In genomic region chr3:26962419-26963355, GRCh38 we compare ENCODE assay signal across 12 cellular contexts.
DNase-seq lines count a peak whose midpoint lies in the region; ATAC-seq, FAIRE-seq and TF ChIP-seq lines count a peak whose summit lies in the region.
"Had no signal": no experiment of that assay in that cellular context is flagged by ENCODE, and none has a peak within 500 bp of the region (broad histone marks: within the 10 kb centered on the region; RNA-seq: fewer than 3 reads in every experiment).

No MANE protein-coding gene starts in this region.

- H2AFZ ChIP-seq in K562 (ENCODE audit: low read depth, low read length): no peak overlapping the region

- H3K4me3 ChIP-seq in K562: no peak overlapping the region
- H3K4me3 ChIP-seq in pancreas: no peak overlapping the region

- no peak for DNase-seq in K562 (ENCODE audit: extremely low read depth in 1 of 4, low spot score in 3 of 4)
- no peak for DNase-seq in pancreas
- no peak for DNase-seq in activated T-cell treated with anti-CD3 and anti-CD28 coated beads, Interleukin-2, amount 50 U/mL, for 4 hours
- DNase-seq in posterior vena cava (ENCODE audit: low spot score): no peak
- no peak for DNase-seq in NCI-H2107 treated with DMSO at 0.1 percent for 48 hours (lab: John Stamatoyannopoulos, UW; ENCODE audit: unreplicated experiment)
- DNase-seq: PC-3, WERI-Rb-1 had no signal

- H3K9me1 ChIP-seq in K562 (ENCODE audit: control insufficient read depth, insufficient read depth, low read length): no peaks in the 10 kb centered on the region

- WGBS in K562 (ENCODE audit: insufficient coverage, low coverage, missing lambda C conversion rate): 0% methylated on average over 6 of the region's 6 CpGs
- 88 to 94% methylated on average over 6 of the region's 6 CpGs for WGBS in pancreas, 2 donors

- H3K4me1 ChIP-seq in K562 (replicated peaks in 1 of 2; ENCODE audit: control insufficient read depth in 2 of 2, insufficient read depth in 2 of 2, low read length in 2 of 2): no peaks in the 10 kb centered on the region
- no peaks in the 10 kb centered on the region for H3K4me1 ChIP-seq in pancreas

- H3K27ac ChIP-seq in K562 (ENCODE audit: extremely low read depth, low read depth, low read length) (no peak overlapping the region), pancreas (no peak overlapping the region)
- H3K27ac ChIP-seq: WERI-Rb-1 had no signal

- no peaks in the 10 kb centered on the region for H3K36me3 ChIP-seq in K562 (ENCODE audit: control insufficient read depth, insufficient read depth, low read length)
- no peaks in the 10 kb centered on the region for H3K36me3 ChIP-seq in pancreas
- H3K36me3 ChIP-seq: WERI-Rb-1 had no signal

- FAIRE-seq in K562 (lab: Jason Lieb, UNC) (no peak), pancreas (lab: Jason Lieb, UNC) (no peak)
- FAIRE-seq: D721Med had no signal

- no peaks in the 10 kb centered on the region for H3K36me3 Mint-ChIP-seq in activated T-cell treated with anti-CD3 and anti-CD28 coated beads, Interleukin-2, amount 50 U/mL, for 4 hours (ENCODE audit: insufficient read depth)
- H3K36me3 Mint-ChIP-seq: activated naive CD4-positive, alpha-beta T cell treated with anti-CD3 and anti-CD28 coated beads, Interleukin-2, amount 50 U/mL, for 24 hours had no signal

- no peak for TF ChIP-seq CTCF in K562 (IDR thresholded peaks at IDR 0.05 in 2 of 3, conservative IDR thresholded peaks at IDR 0.05 in 1 of 3; ENCODE audit: insufficient read depth in 2 of 3, low read depth in 1 of 3, low read length in 3 of 3)
- TF ChIP-seq CTCF in pancreas (IDR thresholded peaks at IDR 0.05): no peak

- CTCF ChIA-PET in K562 (lab: Yijun Ruan, JAX; ENCODE audit: low intra/inter-chr PET ratio): no interaction called here

- intact Hi-C loops in K562 (cut with micrococcal nuclease) (no loop called here), pancreas (cut with DNase I) (no loop called here), posterior vena cava (cut with DNase I) (no loop called here)

- POLR2A ChIA-PET in K562 (lab: Yijun Ruan, JAX): no interaction called here

- peaks cover 3% of the 10 kb centered on the region for H3K9me3 Mint-ChIP-seq in activated T-cell treated with anti-CD3 and anti-CD28 coated beads, Interleukin-2, amount 50 U/mL, for 4 hours
- H3K9me3 Mint-ChIP-seq: activated naive CD4-positive, alpha-beta T cell treated with anti-CD3 and anti-CD28 coated beads, Interleukin-2, amount 50 U/mL, for 24 hours had no signal

- in situ Hi-C loops in K562 (cut with MboI): no loop called here

- no peak for TF ChIP-seq POLR2A in K562 (conservative IDR thresholded peaks at IDR 0.05)

- BruUV-seq in K562 (replicated peaks; lab: Mats Ljungman, UMichigan): no TSS peak

- TF ChIP-seq RAD21 in K562 (CRISPR knock-in tag; conservative IDR thresholded peaks at IDR 0.05 in 1 of 2, IDR thresholded peaks at IDR 0.05 in 1 of 2): no peak

- H3K79me2 ChIP-seq in K562 (ENCODE audit: control insufficient read depth, insufficient read depth, low read length): no peaks in the 10 kb centered on the region

- ATAC-seq in GM18861 (IDR thresholded peaks at IDR 0.05; ENCODE audit: unreplicated experiment) (peak; percentile 95), GM21447 (IDR thresholded peaks at IDR 0.05; ENCODE audit: unreplicated experiment) (peak; percentile 87), HG03097 (IDR thresholded peaks at IDR 0.05; ENCODE audit: low FRiP score, unreplicated experiment) (peak; percentile 84), K562 (no peak), pancreas (no peak)
- ATAC-seq in activated T-cell treated with anti-CD3 and anti-CD28 coated beads, Interleukin-2, amount 50 U/mL, for 4 hours: no peak
- ATAC-seq: PC-3 had no signal

- no peaks in the 10 kb centered on the region for H4K20me1 ChIP-seq in K562 (replicated peaks; ENCODE audit: control insufficient read depth, insufficient read depth, low read length)

- H3K9me3 ChIP-seq in K562 (replicated peaks; ENCODE audit: control insufficient read depth, insufficient read depth, low read depth, low read length): no peaks in the 10 kb centered on the region; the same call in 1 of the 2 replicates
- no peaks in the 10 kb centered on the region for H3K9me3 ChIP-seq in pancreas

- no peak for TF ChIP-seq EP300 in K562 (IDR thresholded peaks at IDR 0.05; ENCODE audit: low read length)

- no peak overlapping the region for H3K4me3 Mint-ChIP-seq in activated T-cell treated with anti-CD3 and anti-CD28 coated beads, Interleukin-2, amount 50 U/mL, for 4 hours
- H3K4me3 Mint-ChIP-seq: activated naive CD4-positive, alpha-beta T cell treated with anti-CD3 and anti-CD28 coated beads, Interleukin-2, amount 50 U/mL, for 24 hours had no signal

- H3K9ac ChIP-seq in K562 (ENCODE audit: insufficient read depth in 1 of 2, low read depth in 2 of 2, low read length in 2 of 2): no peak overlapping the region

- no peaks in the 10 kb centered on the region for H3K4me1 Mint-ChIP-seq in activated T-cell treated with anti-CD3 and anti-CD28 coated beads, Interleukin-2, amount 50 U/mL, for 4 hours (ENCODE audit: low read depth)
- H3K4me1 Mint-ChIP-seq: activated naive CD4-positive, alpha-beta T cell treated with anti-CD3 and anti-CD28 coated beads, Interleukin-2, amount 50 U/mL, for 24 hours had no signal

- no peaks in the 10 kb centered on the region for H3K27me3 Mint-ChIP-seq in activated T-cell treated with anti-CD3 and anti-CD28 coated beads, Interleukin-2, amount 50 U/mL, for 4 hours (ENCODE audit: low read depth)
- H3K27me3 Mint-ChIP-seq: activated naive CD4-positive, alpha-beta T cell treated with anti-CD3 and anti-CD28 coated beads, Interleukin-2, amount 50 U/mL, for 24 hours had no signal

- H3K27me3 ChIP-seq in K562 (ENCODE audit: control insufficient read depth in 2 of 2, insufficient read depth in 2 of 2, low read length in 2 of 2) (no peaks in the 10 kb centered on the region), pancreas (no peaks in the 10 kb centered on the region)

- H3K4me2 ChIP-seq in K562 (ENCODE audit: insufficient read depth, low read length): no peak overlapping the region

TF ChIP-seq in K562, 482 proteins besides CTCF, POLR2A, EP300 and RAD21:
- TF ChIP-seq ESRRA (IDR thresholded peaks at IDR 0.05; ENCODE audit: borderline replicate concordance, low read depth) (no peak), NFYB (IDR thresholded peaks at IDR 0.05; ENCODE audit: extremely low read depth, insufficient read length) (peak; percentile 12), ZNF23 (CRISPR knock-in tag; IDR thresholded peaks at IDR 0.05) (no peak)
- TF ChIP-seq, protein P1, sequence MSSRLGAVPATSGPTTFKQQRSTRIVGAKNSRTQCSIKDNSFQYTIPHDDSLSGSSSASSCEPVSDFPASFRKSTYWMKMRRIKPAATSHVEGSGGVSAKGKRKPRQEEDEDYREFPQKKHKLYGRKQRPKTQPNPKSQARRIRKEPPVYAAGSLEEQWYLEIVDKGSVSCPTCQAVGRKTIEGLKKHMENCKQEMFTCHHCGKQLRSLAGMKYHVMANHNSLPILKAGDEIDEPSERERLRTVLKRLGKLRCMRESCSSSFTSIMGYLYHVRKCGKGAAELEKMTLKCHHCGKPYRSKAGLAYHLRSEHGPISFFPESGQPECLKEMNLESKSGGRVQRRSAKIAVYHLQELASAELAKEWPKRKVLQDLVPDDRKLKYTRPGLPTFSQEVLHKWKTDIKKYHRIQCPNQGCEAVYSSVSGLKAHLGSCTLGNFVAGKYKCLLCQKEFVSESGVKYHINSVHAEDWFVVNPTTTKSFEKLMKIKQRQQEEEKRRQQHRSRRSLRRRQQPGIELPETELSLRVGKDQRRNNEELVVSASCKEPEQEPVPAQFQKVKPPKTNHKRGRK (tag; IDR thresholded peaks at IDR 0.05): no peak

Comparison
In these comparisons a context has a peak if more than half of its experiments do, and no peak if none do; other contexts are left out.
1. ATAC-seq: peak in GM18861 (single experiment), GM21447 (single experiment) and HG03097 (single experiment); none in K562 (single experiment), pancreas (0 of 4) and activated T-cell treated with anti-CD3 and anti-CD28 coated beads, Interleukin-2, amount 50 U/mL, for 4 hours (0 of 2).